27 cellular contexts compared by ENCODE assay signal in genomic region chr7:54940748-54941147, GRCh38.
"Had no signal": no experiment of that assay in that cellular context is flagged by ENCODE, and none has a peak within 500 bp of the region (broad histone marks: within the 10 kb centered on the region; RNA-seq: fewer than 3 reads in every experiment).

No MANE protein-coding gene starts in this region.

- H3K4me3 ChIP-seq: left lung, lower lobe of right lung, pancreas, prostate gland, skin epidermis, stomach, testis, thyroid gland, transverse colon, upper lobe of left lung, vagina had no signal

- DNase-seq: kidney; left colon; left lung; lower lobe of right lung; mammary epithelial cell; mesenchymal stem cell; naive thymus-derived CD8-positive, alpha-beta T cell; nucleus accumbens; pancreas; posterior cingulate gyrus; retina; right cardiac atrium; stimulated activated CD4-positive, alpha-beta T cell treated with anti-CD3 and anti-CD28 coated beads, Interleukin-12 subunit alpha, Interleukin-12 subunit beta, amount 100 ng/mL, for 4 hours; stimulated activated CD4-positive, alpha-beta T cell treated with anti-CD3 and anti-CD28 coated beads, Interleukin-15, amount 100 ng/mL, for 24 hours; stimulated activated CD4-positive, alpha-beta T cell treated with anti-CD3 and anti-CD28 coated beads, Interleukin-2, amount 100 ng/mL, for 24 hours; stimulated activated CD4-positive, alpha-beta T cell treated with anti-CD3 and anti-CD28 coated beads, Interleukin-4, amount 100 ng/mL, for 1 hour; stimulated activated naive B cell treated with anti-CD40 and anti-IgM and Interleukin-4, amounts not matched to agents 10 μg/mL and 1 μg/mL and 100 μg/mL, for 72 hours; stimulated activated naive CD8-positive, alpha-beta T cell treated with anti-CD3 and anti-CD28 coated beads, Interleukin-15, Interleukin-2, amounts not matched to agents 100 U/mL and 50 U/mL, for 24 hours; stomach; testis; thyroid gland; transverse colon; upper lobe of left lung had no signal

- ATAC-seq: left colon; left lung; lower lobe of right lung; naive thymus-derived CD8-positive, alpha-beta T cell; pancreas; right cardiac atrium; sciatic nerve; stimulated activated naive B cell treated with anti-CD40 and anti-IgM and Interleukin-4, amounts not matched to agents 10 μg/mL and 1 μg/mL and 100 μg/mL, for 72 hours; stimulated activated naive CD8-positive, alpha-beta T cell treated with anti-CD3 and anti-CD28 coated beads, Interleukin-15, Interleukin-2, amounts not matched to agents 100 U/mL and 50 U/mL, for 24 hours had no signal
